In genomic region chr20:48629960-48630315, GRCh38 we compare ENCODE assay signal across 15 cellular contexts.
"Had no signal": no experiment of that assay in that cellular context is flagged by ENCODE, and none has a peak within 500 bp of the region (broad histone marks: within the 10 kb centered on the region; RNA-seq: fewer than 3 reads in every experiment).

No MANE protein-coding gene starts in this region.

- H3K4me3 ChIP-seq: ascending aorta, lung, sigmoid colon had no signal

- H3K27me3 Mint-ChIP-seq: activated CD4-positive, alpha-beta T cell treated with anti-CD3 and anti-CD28 coated beads, Interleukin-2, amount 10 ng/mL, durations not matched to agents 24 days and 14 days; T-cell had no signal

- FAIRE-seq: islet of Langerhans had no signal

- H3K27ac ChIP-seq: ascending aorta, sigmoid colon had no signal

- H3K4me1 ChIP-seq: sigmoid colon had no signal

- H3K9me3 Mint-ChIP-seq: activated CD4-positive, alpha-beta T cell treated with anti-CD3 and anti-CD28 coated beads, Interleukin-2, amount 10 ng/mL, durations not matched to agents 24 days and 14 days; nephron; T-cell had no signal

- H3K27ac Mint-ChIP-seq: activated CD4-positive, alpha-beta T cell treated with anti-CD3 and anti-CD28 coated beads, Interleukin-2, amount 10 ng/mL, durations not matched to agents 24 days and 14 days; nephron; T-cell had no signal

- DNase-seq: activated CD4-positive, alpha-beta T cell treated with anti-CD3 and anti-CD28 coated beads, Interleukin-2, amount 10 ng/mL, durations not matched to agents 24 days and 14 days; activated CD8-positive, alpha-beta memory T cell treated with anti-CD3 and anti-CD28 coated beads for 24 hours; activated naive CD4-positive, alpha-beta T cell treated with anti-CD3 and anti-CD28 coated beads, Interleukin-2, amount 50 U/mL, for 16 hours; cortex of kidney; effector CD4-positive, alpha-beta T cell; sigmoid colon; stimulated activated CD4-positive, alpha-beta T cell treated with anti-CD3 and anti-CD28 coated beads, Interleukin-4, amount 100 ng/mL, for 4 hours; stimulated activated naive CD4-positive, alpha-beta T cell; T-cell; T-helper 9 cell had no signal

- H3K27me3 ChIP-seq: ascending aorta, sigmoid colon had no signal

- ATAC-seq: SK-N-SH treated with all-trans-retinoic acid at 6 μM for 48 hours, T-cell had no signal

- H3K4me3 Mint-ChIP-seq: activated CD4-positive, alpha-beta T cell treated with anti-CD3 and anti-CD28 coated beads, Interleukin-2, amount 10 ng/mL, durations not matched to agents 24 days and 14 days; nephron; T-cell had no signal

- H3K9me3 ChIP-seq: ascending aorta, sigmoid colon had no signal
